In genomic region chrX:29496636-29497180, GRCh38 we compare ENCODE assay signal across 23 cellular contexts.
"Had no signal": no experiment of that assay in that cellular context is flagged by ENCODE, and none has a peak within 500 bp of the region (broad histone marks: within the 10 kb centered on the region; RNA-seq: fewer than 3 reads in every experiment).

No MANE protein-coding gene starts in this region.

- H3K4me1 Mint-ChIP-seq: activated B cell treated with CpG ODN at 0.5 μM for 24 hours; activated CD4-positive, alpha-beta T cell treated with anti-CD3 and anti-CD28 coated beads for 36 hours; activated naive CD8-positive, alpha-beta T cell treated with anti-CD3 and anti-CD28 coated beads for 36 hours; mesothelial cell of epicardium had no signal

- H3K36me3 Mint-ChIP-seq: activated naive CD8-positive, alpha-beta T cell treated with anti-CD3 and anti-CD28 coated beads for 36 hours; natural killer cell treated with Interleukin-12 subunit alpha and Interleukin-12 subunit beta and Interleukin-15 and Interleukin-18, amount 100 ng/mL, for 72 hours had no signal

- H3K4me3 ChIP-seq: coronary artery, left ventricle myocardium inferior, psoas muscle, right atrium auricular region, thyroid gland had no signal

- ATAC-seq: activated CD4-positive, alpha-beta T cell treated with anti-CD3 and anti-CD28 coated beads for 36 hours; activated T-cell treated with anti-CD3 and anti-CD28 coated beads, Interleukin-2, amount 50 U/mL, for 4 hours; natural killer cell treated with Interleukin-12 subunit alpha and Interleukin-12 subunit beta and Interleukin-15 and Interleukin-18, amount 100 ng/mL, for 72 hours; psoas muscle; stimulated activated naive CD8-positive, alpha-beta T cell treated with anti-CD3 and anti-CD28 coated beads, Interleukin-15, Interleukin-2, amounts not matched to agents 100 U/mL and 50 U/mL, for 24 hours had no signal

- DNase-seq: activated B cell treated with CpG ODN at 0.5 μM for 24 hours; activated CD4-positive, alpha-beta T cell treated with anti-CD3 and anti-CD28 coated beads for 36 hours; activated CD4-positive, alpha-beta T cell treated with anti-CD3 and anti-CD28 coated beads, Interleukin-2, amount 50 U/mL, for 4 hours; activated CD8-positive, alpha-beta memory T cell treated with anti-CD3 and anti-CD28 coated beads, Interleukin-2, amount 50 U/mL, for 48 hours; activated naive CD4-positive, alpha-beta T cell treated with Interleukin-2 at 50 U/mL for 16 hours; activated naive CD8-positive, alpha-beta T cell treated with anti-CD3 and anti-CD28 coated beads for 36 hours; activated T-cell treated with anti-CD3 and anti-CD28 coated beads, Interleukin-2, amount 50 U/mL, for 4 hours; amniotic stem cell; hippocampal formation; left ventricle myocardium inferior; psoas muscle; stimulated activated CD4-positive, alpha-beta T cell treated with anti-CD3 and anti-CD28 coated beads, Interleukin-4, amount 100 ng/mL, for 4 hours; stimulated activated naive CD8-positive, alpha-beta T cell treated with anti-CD3 and anti-CD28 coated beads, Interleukin-15, Interleukin-2, amounts not matched to agents 100 U/mL and 50 U/mL, for 24 hours; substantia nigra; thyroid gland had no signal

- H3K27ac Mint-ChIP-seq: activated B cell treated with CpG ODN at 0.5 μM for 24 hours; activated CD4-positive, alpha-beta T cell treated with anti-CD3 and anti-CD28 coated beads for 36 hours; activated naive CD8-positive, alpha-beta T cell treated with anti-CD3 and anti-CD28 coated beads for 36 hours; mesothelial cell of epicardium; natural killer cell treated with Interleukin-12 subunit alpha and Interleukin-12 subunit beta and Interleukin-15 and Interleukin-18, amount 100 ng/mL, for 72 hours; T-helper 1 cell treated with Interleukin-12 subunit alpha and Interleukin-12 subunit beta and Interleukin-4 antibody, amounts not matched to agents 30 μg/mL and 1 μg/mL, for 36 hours had no signal

- H3K4me1 ChIP-seq: left ventricle myocardium inferior, psoas muscle, right atrium auricular region, thyroid gland had no signal

- H3K4me3 Mint-ChIP-seq: activated B cell treated with CpG ODN at 0.5 μM for 24 hours; activated CD4-positive, alpha-beta T cell treated with anti-CD3 and anti-CD28 coated beads for 36 hours; activated naive CD8-positive, alpha-beta T cell treated with anti-CD3 and anti-CD28 coated beads for 36 hours; activated T-cell treated with anti-CD3 and anti-CD28 coated beads, Interleukin-2, amount 50 U/mL, for 4 hours; mesothelial cell of epicardium; natural killer cell treated with Interleukin-12 subunit alpha and Interleukin-12 subunit beta and Interleukin-15 and Interleukin-18, amount 100 ng/mL, for 72 hours; T-helper 1 cell treated with Interleukin-12 subunit alpha and Interleukin-12 subunit beta and Interleukin-4 antibody, amounts not matched to agents 30 μg/mL and 1 μg/mL, for 36 hours had no signal

- H3K9me3 Mint-ChIP-seq: activated naive CD8-positive, alpha-beta T cell treated with anti-CD3 and anti-CD28 coated beads for 36 hours; activated T-cell treated with anti-CD3 and anti-CD28 coated beads, Interleukin-2, amount 50 U/mL, for 4 hours had no signal

- H3K27ac ChIP-seq: coronary artery, epithelial cell of prostate, left ventricle myocardium inferior, psoas muscle, right atrium auricular region, thyroid gland had no signal

- H3K27me3 Mint-ChIP-seq: activated B cell treated with CpG ODN at 0.5 μM for 24 hours; activated CD4-positive, alpha-beta T cell treated with anti-CD3 and anti-CD28 coated beads for 36 hours; activated naive CD8-positive, alpha-beta T cell treated with anti-CD3 and anti-CD28 coated beads for 36 hours; natural killer cell treated with Interleukin-12 subunit alpha and Interleukin-12 subunit beta and Interleukin-15 and Interleukin-18, amount 100 ng/mL, for 72 hours had no signal

- H3K36me3 ChIP-seq: left ventricle myocardium inferior, right atrium auricular region, thyroid gland had no signal

- FAIRE-seq: bronchial epithelial cell, frontal cortex had no signal

- H3K27me3 ChIP-seq: right atrium auricular region, thyroid gland had no signal

- H3K9me3 ChIP-seq: psoas muscle, thyroid gland had no signal
